Comparison of ENCODE assay signal across 9 cellular contexts in genomic region chr7:29145553-29146081, GRCh38. TPM values are rescaled to one million over a fixed set of nuclear protein-coding genes. Genes with fewer than 3 reads are reported as not detected.
DNase-seq lines count a peak whose midpoint lies in the region; ATAC-seq and TF ChIP-seq lines count a peak whose summit lies in the region.
"Had no signal": no experiment of that assay in that cellular context is flagged by ENCODE, and none has a peak within 500 bp of the region (broad histone marks: within the 10 kb centered on the region; RNA-seq: fewer than 3 reads in every experiment).

No MANE protein-coding gene starts in this region.

- H3K27me3 ChIP-seq in mammary epithelial cell (ENCODE audit: insufficient read depth, low read length) (peaks cover 10% of the 10 kb centered on the region), lower lobe of right lung (ENCODE audit: low read depth) (peaks cover 12% of the 10 kb centered on the region), suprapubic skin (peaks cover 46% of the 10 kb centered on the region), body of pancreas (peaks cover 0 to 9% of the 10 kb centered on the region in 2 donors)

- intact Hi-C loops in mammary epithelial cell (cut with micrococcal nuclease), result no loop called here
- intact Hi-C loops in lower lobe of right lung (cut with DNase I), result no loop called here
- intact Hi-C loops in body of pancreas (cut with DNase I), result no loop called here

- H3K4me2 ChIP-seq in mammary epithelial cell (ENCODE audit: insufficient read depth, low read depth, low read length), result peak overlapping the region; percentile 95

- H3K9ac ChIP-seq in mammary epithelial cell (ENCODE audit: insufficient read depth, low read length), result no peak overlapping the region

- TF ChIP-seq POLR2A in suprapubic skin (IDR thresholded peaks at IDR 0.05) (no peak), body of pancreas (IDR thresholded peaks at IDR 0.05) (no peak)

- H3K79me2 ChIP-seq in mammary epithelial cell (ENCODE audit: insufficient read depth, low read length), result no peaks in the 10 kb centered on the region

- H4K20me1 ChIP-seq in mammary epithelial cell (ENCODE audit: insufficient read depth, low read length), result no peaks in the 10 kb centered on the region

- CTCF ChIA-PET in mammary epithelial cell (lab: Charles Lee; ENCODE audit: low non-redundant PET), result no interaction called here

- TF ChIP-seq EP300 in suprapubic skin (IDR thresholded peaks at IDR 0.05), result no peak

- no peak for ATAC-seq in lower lobe of right lung
- no peak for ATAC-seq in GM19351 (IDR thresholded peaks at IDR 0.05; ENCODE audit: unreplicated experiment)
- no peak for ATAC-seq in omental fat pad (ENCODE audit: low FRiP score)
- ATAC-seq in body of pancreas, result no peak
- ATAC-seq: stimulated activated naive B cell treated with anti-CD40 and anti-IgM and Interleukin-4, amounts not matched to agents 10 μg/mL and 1 μg/mL and 100 μg/mL, for 72 hours had no signal

- H2AFZ ChIP-seq in mammary epithelial cell (ENCODE audit: low read depth, low read length), result peak overlapping the region; percentile 85

- peak overlapping the region; percentile 77 for H3K27ac ChIP-seq in KOPT-K1 (ENCODE audit: low read depth, low read length, poor library complexity, severe bottlenecking)
- no peak overlapping the region for H3K27ac ChIP-seq in mammary epithelial cell (ENCODE audit: insufficient read depth, low read depth, low read length)
- peak overlapping the region; percentile 62 for H3K27ac ChIP-seq in lower lobe of right lung
- H3K27ac ChIP-seq in suprapubic skin, result no peak overlapping the region
- peak overlapping the region in 1 of 4 donors; percentile 47 for H3K27ac ChIP-seq in body of pancreas

- WGBS in mammary epithelial cell (ENCODE audit: low coverage, missing lambda C conversion rate), result 21% methylated on average over 8 of the region's 9 CpGs
- 17% methylated on average over 9 of the region's 9 CpGs for WGBS in suprapubic skin
- 18 to 20% methylated on average over 9 of the region's 9 CpGs for WGBS in body of pancreas, 2 donors

- in situ Hi-C loops in mammary epithelial cell (cut with MboI; ENCODE audit: low sequenced_read_pairs in 2 of 2), result no loop called here

- no peak for TF ChIP-seq CTCF in mammary epithelial cell (conservative IDR thresholded peaks at IDR 0.05 in 1 of 2, IDR thresholded peaks at IDR 0.05 in 1 of 2; ENCODE audit: extremely low read depth in 1 of 2, insufficient read depth in 1 of 2, low read depth in 1 of 2, low read length in 2 of 2)
- TF ChIP-seq CTCF in lower lobe of right lung (IDR thresholded peaks at IDR 0.05), result no peak
- no peak for TF ChIP-seq CTCF in suprapubic skin (IDR thresholded peaks at IDR 0.05)
- no peak for TF ChIP-seq CTCF in omental fat pad (IDR thresholded peaks at IDR 0.05)
- no peak for TF ChIP-seq CTCF in body of pancreas (IDR thresholded peaks at IDR 0.05)

- peaks cover 23% of the 10 kb centered on the region for H3K36me3 ChIP-seq in KOPT-K1 (ENCODE audit: insufficient read depth, low read length)
- no peaks in the 10 kb centered on the region for H3K36me3 ChIP-seq in mammary epithelial cell (ENCODE audit: insufficient read depth, low read length)
- H3K36me3 ChIP-seq in lower lobe of right lung, result no peaks in the 10 kb centered on the region
- H3K36me3 ChIP-seq in suprapubic skin, result no peaks in the 10 kb centered on the region
- H3K36me3 ChIP-seq in body of pancreas (replicated peaks in 1 of 2; ENCODE audit: insufficient read depth in 1 of 2, low read depth in 2 of 2), result no peaks in the 10 kb centered on the region

- dilution Hi-C loops in mammary epithelial cell (cut with HindIII; ENCODE audit: low sequenced_read_pairs), result no loop called here

- H3K4me3 ChIP-seq in mammary epithelial cell (replicated peaks in 1 of 3; ENCODE audit: insufficient read depth in 1 of 3, low read depth in 2 of 3, low read length in 3 of 3) (peak overlapping the region in 1 of 3 experiments; percentile 45), lower lobe of right lung (peak overlapping the region; percentile 53), suprapubic skin (peak overlapping the region; percentile 49), body of pancreas (no peak overlapping the region)

- H3K4me1 ChIP-seq in mammary epithelial cell (ENCODE audit: insufficient read depth, low read length), result peaks cover 14% of the 10 kb centered on the region
- peaks cover 14% of the 10 kb centered on the region for H3K4me1 ChIP-seq in lower lobe of right lung
- H3K4me1 ChIP-seq in suprapubic skin, result peaks cover 18% of the 10 kb centered on the region
- H3K4me1 ChIP-seq in body of pancreas, result peaks cover 25% of the 10 kb centered on the region

- no peak for DNase-seq in mammary epithelial cell
- no peak for DNase-seq in lower lobe of right lung
- DNase-seq in suprapubic skin (ENCODE audit: low spot score in 2 of 2), result no peak
- no peak for DNase-seq in omental fat pad (ENCODE audit: low spot score)
- no peak for DNase-seq in body of pancreas
- DNase-seq: KG1; stimulated activated naive B cell treated with anti-CD40 and anti-IgM and Interleukin-4, amounts not matched to agents 10 μg/mL and 1 μg/mL and 100 μg/mL, for 72 hours had no signal

- no TSS peak for BruUV-seq in mammary epithelial cell (replicated peaks; lab: Mats Ljungman, UMichigan)

- H3K9me3 ChIP-seq in KOPT-K1 (ENCODE audit: insufficient read depth, low read length, poor library complexity, severe bottlenecking) (no peaks in the 10 kb centered on the region), mammary epithelial cell (replicated peaks; ENCODE audit: insufficient read depth, low read length) (no peaks in the 10 kb centered on the region), lower lobe of right lung (no peaks in the 10 kb centered on the region), suprapubic skin (no peaks in the 10 kb centered on the region), body of pancreas (no peaks in the 10 kb centered on the region)

RNA-seq across cellular contexts. Expression of gene CPVL, which starts 0.7 kb away (rescaled TPM):
- total RNA-seq in mammary epithelial cell (not detected), lower lobe of right lung (49.4 TPM), suprapubic skin (10 to 100 TPM in 2 of 4 donors, 1 to 10 TPM in 2; 8.1 to 17.1 (median 10.1) TPM), omental fat pad (10 to 100 TPM; 25.1 to 58.6 (median 38.6) TPM), body of pancreas (10 to 100 TPM in 1 of 2 donors, 1 to 10 TPM in 1; 4.0 to 17.9 TPM)
- polyA plus RNA-seq in mammary epithelial cell, result 0.57 TPM
- polyA minus RNA-seq in mammary epithelial cell, result not detected

RNA-seq across cellular contexts. Expression of gene CHN2, which starts 49.0 kb away (rescaled TPM):
- total RNA-seq in mammary epithelial cell (not detected), lower lobe of right lung (14.2 TPM), suprapubic skin (1 to 10 TPM; 3.3 to 9.6 (median 6.2) TPM), omental fat pad (10 to 100 TPM in 3 of 4 donors, 1 to 10 TPM in 1; 7.6 to 25.9 (median 17.8) TPM), body of pancreas (10 to 100 TPM; 55.7 to 58.6 TPM)
- 0.17 TPM for polyA plus RNA-seq in mammary epithelial cell
- not detected for polyA minus RNA-seq in mammary epithelial cell

Comparison
In these comparisons a context has a peak if more than half of its experiments do, and no peak if none do; other contexts are left out.
1. H3K27ac ChIP-seq: peak in KOPT-K1 (single experiment) and lower lobe of right lung (single experiment); none in mammary epithelial cell (single experiment) and suprapubic skin (single experiment).
2. H3K4me3 ChIP-seq: peak in lower lobe of right lung (single experiment) and suprapubic skin (single experiment); none in body of pancreas (0 of 2).